13 cellular contexts compared by ENCODE assay signal in the genomic region with DNA sequence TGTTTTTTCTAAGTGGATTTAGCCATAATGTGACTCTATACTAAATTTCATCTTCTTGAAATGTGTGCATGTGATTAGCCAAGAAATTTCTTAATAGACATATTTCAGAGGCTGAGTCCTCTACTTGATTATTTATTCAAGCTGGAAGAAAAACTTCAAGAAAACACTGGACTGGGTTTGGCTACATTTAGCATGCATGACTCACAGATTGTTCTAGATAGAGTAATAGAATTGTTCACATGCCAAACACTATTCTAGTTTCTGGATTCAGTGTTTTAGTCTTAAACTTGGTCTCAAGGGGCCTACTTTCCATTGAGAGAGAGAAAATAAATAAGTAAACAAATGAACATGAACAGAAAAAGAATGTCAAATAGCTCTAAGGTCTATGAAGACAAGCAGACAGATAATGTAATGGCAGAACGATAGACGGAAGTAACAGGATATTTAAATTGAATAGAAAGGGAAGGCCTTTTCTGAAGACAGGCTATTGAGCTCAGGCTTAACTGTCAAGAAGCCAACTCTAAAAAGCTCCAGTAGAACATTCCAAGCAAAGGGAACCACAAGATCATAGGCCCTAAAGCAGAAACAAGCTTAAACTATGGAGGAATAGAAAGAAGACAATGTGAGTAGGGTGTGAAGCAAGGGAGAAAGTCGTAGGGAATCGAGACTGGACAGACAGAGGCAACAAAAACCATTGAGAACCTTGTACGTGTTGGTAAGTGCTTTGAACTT.
A peak's percentile ranks its signal among the peaks of the same experiment; 100 is the strongest.
DNase-seq lines count a peak whose midpoint lies in the region; ATAC-seq, FAIRE-seq and TF ChIP-seq lines count a peak whose summit lies in the region.
"Had no signal": no experiment of that assay in that cellular context is flagged by ENCODE, and none has a peak within 500 bp of the region (broad histone marks: within the 10 kb centered on the region; RNA-seq: fewer than 3 reads in every experiment).

No MANE protein-coding gene starts in this region.

- H3K36me3 ChIP-seq in right atrium auricular region (no peaks in the 10 kb centered on the region), mesodermal cell (ENCODE audit: control insufficient read depth, insufficient read depth, low read length) (no peaks in the 10 kb centered on the region), aorta (ENCODE audit: control insufficient read depth in 1 of 2, insufficient read depth in 2 of 2, low read length in 1 of 2) (no peaks in the 10 kb centered on the region)
- H3K36me3 ChIP-seq: Peyer's patch had no signal

- DNase-seq in Right ventricle myocardium superior (no peak), right atrium auricular region (ENCODE audit: low spot score) (no peak), aorta (no peak), left lobe of liver (ENCODE audit: low spot score) (no peak), lower leg skin (ENCODE audit: low spot score in 2 of 2) (no peak), HUDEP-2 (lab: John Stamatoyannopoulos, UW; ENCODE audit: unreplicated experiment in 76 of 76) (no peak)
- DNase-seq: 8988T; activated CD4-positive, CD25-positive, alpha-beta regulatory T cell treated with anti-CD3 and anti-CD28 coated beads, Interleukin-2, amount 50 U/mL, for 72 hours; activated naive CD8-positive, alpha-beta T cell treated with anti-CD3 and anti-CD28 coated beads for 36 hours; nucleus accumbens; Peyer's patch had no signal

- TF ChIP-seq CTCF in right atrium auricular region (IDR thresholded peaks at IDR 0.05) (no peak), lower leg skin (IDR thresholded peaks at IDR 0.05) (no peak)

- no peaks in the 10 kb centered on the region for H3K9me3 ChIP-seq in right atrium auricular region
- no peaks in the 10 kb centered on the region for H3K9me3 ChIP-seq in mesodermal cell (ENCODE audit: control insufficient read depth, low read length)
- no peaks in the 10 kb centered on the region for H3K9me3 ChIP-seq in aorta (ENCODE audit: control insufficient read depth, low read length)
- H3K9me3 ChIP-seq: Peyer's patch had no signal

- peak; percentile 78 for FAIRE-seq in endometrium (lab: Jason Lieb, UNC)

- 96 to 100% methylated on average over 4 of the region's 5 CpGs for WGBS in mesodermal cell (ENCODE audit: insufficient coverage in 2 of 2), 2 experiments
- WGBS in aorta, 2 donors: 59 to 61% methylated on average over 5 of the region's 5 CpGs
- WGBS in lower leg skin, 2 donors: 38 to 52% methylated on average over 5 of the region's 5 CpGs

- no peak for TF ChIP-seq POLR2A in lower leg skin (IDR thresholded peaks at IDR 0.05)

- ATAC-seq in Right ventricle myocardium superior (ENCODE audit: poor library complexity) (peak; percentile 85), aorta (ENCODE audit: low FRiP score) (peak; percentile 90), left lobe of liver (no peak)

- H3K27me3 ChIP-seq in right atrium auricular region (no peaks in the 10 kb centered on the region), aorta (ENCODE audit: control insufficient read depth in 1 of 2, insufficient read depth in 2 of 2, low read length in 1 of 2) (no peaks in the 10 kb centered on the region)
- H3K27me3 ChIP-seq: Peyer's patch had no signal

- intact Hi-C loops in Right ventricle myocardium superior (cut with DNase I): no loop called here
- intact Hi-C loops in aorta (cut with DNase I): loop anchor here in 1 of 2 donors (5.0 kb wide), 1 partner anchor 57 kb away; no protein-coding TSS in a partner anchor
- intact Hi-C loops in lower leg skin (cut with DNase I; ENCODE audit: low total_unique reads): no loop called here

- no peak overlapping the region for H3K4me3 ChIP-seq in right atrium auricular region
- H3K4me3 ChIP-seq in mesodermal cell (ENCODE audit: extremely low read depth, insufficient read depth, low read length, poor library complexity, severe bottlenecking): no peak overlapping the region
- H3K4me3 ChIP-seq in aorta (ENCODE audit: low read length in 2 of 2): no peak overlapping the region
- H3K4me3 ChIP-seq in lower leg skin (ENCODE audit: low read depth, poor library complexity, severe bottlenecking): no peak overlapping the region
- H3K4me3 ChIP-seq: Peyer's patch had no signal

- H3K4me1 ChIP-seq in right atrium auricular region (no peaks in the 10 kb centered on the region), mesodermal cell (ENCODE audit: control insufficient read depth, insufficient read depth, low read length, poor library complexity, severe bottlenecking) (no peaks in the 10 kb centered on the region), aorta (ENCODE audit: control insufficient read depth in 1 of 2, insufficient read depth in 2 of 2, low read length in 2 of 2) (no peaks in the 10 kb centered on the region)
- H3K4me1 ChIP-seq: Peyer's patch had no signal

- H3K27ac ChIP-seq in right atrium auricular region (peak overlapping the region in 1 of 2 donors; percentile 57), mesodermal cell (ENCODE audit: low read depth, low read length, severe bottlenecking) (peak overlapping the region; percentile 48), aorta (ENCODE audit: low read depth in 1 of 2, low read length in 2 of 2) (peak overlapping the region; percentile 96)
